1 cellular context compared by ENCODE assay signal in genomic region chr20:15475483-15475882, GRCh38.
A peak's percentile ranks its signal among the peaks of the same experiment; 100 is the strongest.
TF ChIP-seq lines count a peak whose summit lies in the region.

No MANE protein-coding gene starts in this region.

TF ChIP-seq in GM12878, 131 proteins besides CTCF, POLR2A, EP300 and RAD21 (continued from another document):
- TF ChIP-seq PBX3 (IDR thresholded peaks at IDR 0.05; ENCODE audit: insufficient replicate concordance, low read depth, low read length) (peak; percentile 80), IRF5 (IDR thresholded peaks at IDR 0.05; ENCODE audit: borderline replicate concordance) (no peak), RCOR1 (conservative IDR thresholded peaks at IDR 0.05; ENCODE audit: low read depth, low read length) (no peak), ZBTB11 (CRISPR knock-in tag; IDR thresholded peaks at IDR 0.05) (no peak), BCLAF1 (IDR thresholded peaks at IDR 0.05) (no peak), NR2F1 (conservative IDR thresholded peaks at IDR 0.05) (no peak), KDM1A (IDR thresholded peaks at IDR 0.05; ENCODE audit: borderline replicate concordance) (no peak), SUPT20H (IDR thresholded peaks at IDR 0.05; ENCODE audit: borderline replicate concordance, control insufficient read depth, low read depth, low read length) (no peak), SMC3 (IDR thresholded peaks at IDR 0.05; ENCODE audit: borderline replicate concordance, low read length) (no peak), HDGF (IDR thresholded peaks at IDR 0.05) (no peak), ZNF622 (IDR thresholded peaks at IDR 0.05) (no peak), NFXL1 (IDR thresholded peaks at IDR 0.05; ENCODE audit: borderline replicate concordance) (no peak), CHD1 (IDR thresholded peaks at IDR 0.05; ENCODE audit: low read depth, low read length) (no peak)
TF ChIP-seq in GM12878: peak in this region for 3.
